In the genomic region with DNA sequence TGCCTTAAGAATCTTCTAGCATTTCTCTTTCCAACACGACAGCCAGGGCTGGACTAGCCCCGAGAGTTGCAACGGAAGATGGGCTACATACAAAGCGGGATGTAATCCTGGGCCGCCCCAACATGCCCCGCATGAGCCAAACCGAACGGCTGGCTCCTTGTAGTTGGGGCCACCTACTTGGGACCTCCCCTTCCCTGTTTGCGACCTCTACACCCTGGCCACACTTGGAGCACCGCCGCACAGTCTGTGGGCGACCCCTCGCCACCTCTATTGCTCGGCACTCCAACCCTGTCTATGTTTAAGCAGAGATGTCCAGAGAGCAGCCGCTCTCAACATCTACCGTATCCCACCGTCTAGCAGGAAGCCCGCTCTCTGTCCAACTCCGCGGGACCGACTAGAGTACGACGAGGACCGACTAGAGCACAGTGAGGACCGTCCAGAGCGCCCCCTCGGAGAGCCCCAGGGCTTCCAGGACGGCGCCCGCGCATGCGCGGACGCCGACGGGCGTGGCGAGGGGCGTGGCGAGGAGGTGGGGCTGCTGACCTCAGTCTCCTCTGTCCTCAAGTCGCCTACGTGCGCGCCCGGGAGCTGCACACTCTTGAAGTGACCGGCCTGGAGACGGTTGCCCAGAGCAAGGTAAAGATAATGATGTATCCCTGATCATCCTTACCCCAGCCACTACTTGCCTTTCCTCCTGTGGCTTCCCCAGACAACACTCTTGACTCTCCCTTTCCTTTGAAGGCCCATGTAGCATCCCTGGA, we compare ENCODE assay signal across 8 cellular contexts. TPM values are rescaled to one million over a fixed set of nuclear protein-coding genes. Genes with fewer than 3 reads are reported as not detected.
DNase-seq lines count a peak whose midpoint lies in the region; ATAC-seq and TF ChIP-seq lines count a peak whose summit lies in the region.

No MANE protein-coding gene starts in this region.

- no peak; the same call in 1 of the 2 replicates for TF ChIP-seq CTCF in AG10803 (conservative IDR thresholded peaks at IDR 0.05; ENCODE audit: low read length)

- H3K4me3 ChIP-seq in AG10803 (ENCODE audit: low read length) = peak overlapping the region; percentile 78

- ATAC-seq in GM18867 (IDR thresholded peaks at IDR 0.05; ENCODE audit: unreplicated experiment) = peak; percentile 77
- peak; percentile 90 for ATAC-seq in HG03135 (IDR thresholded peaks at IDR 0.05; ENCODE audit: unreplicated experiment)

- DNase-seq in AG10803 (ENCODE audit: low read depth) = peak; percentile 88
- DNase-seq in NCI-H82 treated with DMSO at 0.1 percent for 48 hours (lab: John Stamatoyannopoulos, UW; ENCODE audit: unreplicated experiment) = peak; percentile 72
- DNase-seq in activated CD8-positive, alpha-beta memory T cell treated with anti-CD3 and anti-CD28 coated beads, Interleukin-2, amount 50 U/mL, for 4 hours = peak; percentile 82
- DNase-seq in epidermal melanocyte (ENCODE audit: insufficient read length, low spot score) = peak; percentile 96
- peak; percentile 85 for DNase-seq in mucosa of gallbladder (ENCODE audit: low spot score)
- peak; percentile 52 to 66 for DNase-seq in stimulated activated CD8-positive, alpha-beta memory T cell treated with anti-CD3 and anti-CD28 coated beads, Interleukin-4, amount 100 ng/mL, for 4 hours (ENCODE audit: low read depth in 2 of 2, low spot score in 1 of 2)

RNA-seq across cellular contexts. Expression of gene NEAT1, which starts 32.3 kb away (rescaled TPM):
- total RNA-seq in mucosa of gallbladder = 1,012 TPM

RNA-seq across cellular contexts. Expression of gene MALAT1, which starts 44.0 kb away (rescaled TPM):
- total RNA-seq in mucosa of gallbladder = 9,267 TPM

Comparison
In these comparisons a context has a peak if more than half of its experiments do, and no peak if none do; other contexts are left out.
1. Peak in every context shown above with its lines: DNase-seq, ATAC-seq and H3K4me3 ChIP-seq.